In genomic region chr2:109172556-109173105, GRCh38 we compare ENCODE assay signal across 13 cellular contexts. TPM values are rescaled to one million over a fixed set of nuclear protein-coding genes. Genes with fewer than 3 reads are reported as not detected.
DNase-seq lines count a peak whose midpoint lies in the region; ATAC-seq, FAIRE-seq and TF ChIP-seq lines count a peak whose summit lies in the region.
"Had no signal": no experiment of that assay in that cellular context is flagged by ENCODE, and none has a peak within 500 bp of the region (broad histone marks: within the 10 kb centered on the region; RNA-seq: fewer than 3 reads in every experiment).

No MANE protein-coding gene starts in this region.

- no peak for FAIRE-seq in astrocyte (lab: Jason Lieb, UNC)

- H2AFZ ChIP-seq in GM23248 (0 out of 2 replicates have a peak overlapping the region, but pooled peaks have one; percentile 4), astrocyte (ENCODE audit: low read depth, low read length) (no peak overlapping the region)

- H3K9me3 ChIP-seq in GM23248 (ENCODE audit: low read depth), result no peaks in the 10 kb centered on the region
- H3K9me3 ChIP-seq in astrocyte (ENCODE audit: insufficient read depth, low read depth, low read length), result no peaks in the 10 kb centered on the region
- H3K9me3 ChIP-seq in skeletal muscle tissue (ENCODE audit: control insufficient read depth in 3 of 3, low read length in 3 of 3), result peaks cover 0 to 2% (median 0%) of the 10 kb centered on the region in 3 donors
- H3K9me3 ChIP-seq: ovary had no signal

- H4K20me1 ChIP-seq in GM23248 (ENCODE audit: insufficient read depth) (no peaks in the 10 kb centered on the region), astrocyte (ENCODE audit: insufficient read depth, low read length) (peaks cover 6% of the 10 kb centered on the region)

- H3K79me2 ChIP-seq in GM23248 (ENCODE audit: insufficient read depth), result peaks cover 51% of the 10 kb centered on the region
- H3K79me2 ChIP-seq in astrocyte (ENCODE audit: insufficient read depth, low read length), result peaks cover 36% of the 10 kb centered on the region

- peak overlapping the region; percentile 82 for H3K9ac ChIP-seq in GM23248
- H3K9ac ChIP-seq in astrocyte (ENCODE audit: low read length), result peak overlapping the region; percentile 76
- peak overlapping the region in 2 of 3 donors; percentile 28 to 79 for H3K9ac ChIP-seq in skeletal muscle tissue (ENCODE audit: low read depth in 1 of 3, low read length in 3 of 3)

- H3K4me3 Mint-ChIP-seq in astrocyte (ENCODE audit: unreplicated experiment), result no peak overlapping the region
- H3K4me3 Mint-ChIP-seq in activated CD4-positive, alpha-beta memory T cell treated with anti-CD3 and anti-CD28 coated beads for 36 hours, result no peak overlapping the region
- H3K4me3 Mint-ChIP-seq: activated CD8-positive, alpha-beta memory T cell treated with anti-CD3 and anti-CD28 coated beads, Interleukin-2, amount 10 ng/mL, durations not matched to agents 7 days and 5 days had no signal

- H3K27me3 Mint-ChIP-seq in astrocyte (ENCODE audit: low read depth, unreplicated experiment), result no peaks in the 10 kb centered on the region
- peaks cover 5% of the 10 kb centered on the region for H3K27me3 Mint-ChIP-seq in activated CD4-positive, alpha-beta memory T cell treated with anti-CD3 and anti-CD28 coated beads for 36 hours

- CTCF ChIA-PET in activated CD4-positive, alpha-beta memory T cell treated with anti-CD3 and anti-CD28 coated beads for 36 hours (lab: Charles Lee), result interaction anchor here (0.6 kb wide), 1 partner anchor 168 kb away, joined by 3 read pairs; no protein-coding TSS in a partner anchor

- intact Hi-C loops in activated CD4-positive, alpha-beta memory T cell treated with anti-CD3 and anti-CD28 coated beads for 36 hours (cut with micrococcal nuclease), result no loop called here

- H3K4me3 ChIP-seq in GM23248 (peak overlapping the region; percentile 47), astrocyte (ENCODE audit: insufficient read depth, low read depth, low read length) (no peak overlapping the region), skeletal muscle tissue (ENCODE audit: low read length in 3 of 3) (peak overlapping the region in 1 of 3 donors; percentile 35)
- H3K4me3 ChIP-seq: ovary had no signal

- H3K27me3 ChIP-seq in GM23248 (replicated peaks; ENCODE audit: insufficient read depth), result no peaks in the 10 kb centered on the region
- H3K27me3 ChIP-seq in astrocyte (ENCODE audit: insufficient read depth, low read length), result no peaks in the 10 kb centered on the region
- no peaks in the 10 kb centered on the region for H3K27me3 ChIP-seq in skeletal muscle tissue (ENCODE audit: control insufficient read depth in 3 of 3, insufficient read depth in 3 of 3, low read length in 3 of 3)
- H3K27me3 ChIP-seq: ovary had no signal

- TF ChIP-seq CTCF in astrocyte (IDR thresholded peaks at IDR 0.05; ENCODE audit: insufficient read depth, low read depth, low read length), result no peak

- peaks cover 9% of the 10 kb centered on the region for H3K9me3 Mint-ChIP-seq in astrocyte (ENCODE audit: unreplicated experiment)
- peaks cover 2% of the 10 kb centered on the region for H3K9me3 Mint-ChIP-seq in activated CD4-positive, alpha-beta memory T cell treated with anti-CD3 and anti-CD28 coated beads for 36 hours

- H3K4me1 ChIP-seq in GM23248 (ENCODE audit: insufficient read depth) (peaks cover 46% of the 10 kb centered on the region), astrocyte (ENCODE audit: insufficient read depth, low read length) (peaks cover 39% of the 10 kb centered on the region), skeletal muscle tissue (ENCODE audit: control insufficient read depth in 3 of 3, insufficient read depth in 3 of 3, low read length in 3 of 3) (peaks cover 50 to 71% (median 65%) of the 10 kb centered on the region in 3 donors)

- in situ Hi-C loops in GM23248 (cut with MboI), result no loop called here

- ATAC-seq in HG03469 (IDR thresholded peaks at IDR 0.05; ENCODE audit: unreplicated experiment), result no peak
- ATAC-seq: activated CD8-positive, alpha-beta memory T cell treated with anti-CD3 and anti-CD28 coated beads, Interleukin-2, amount 10 ng/mL, durations not matched to agents 7 days and 5 days had no signal

- H3K9me2 ChIP-seq in GM23248 (ENCODE audit: insufficient read depth), result no peaks in the 10 kb centered on the region

- H3K27ac Mint-ChIP-seq in astrocyte (ENCODE audit: unreplicated experiment), result no peak overlapping the region
- no peak overlapping the region for H3K27ac Mint-ChIP-seq in activated CD4-positive, alpha-beta memory T cell treated with anti-CD3 and anti-CD28 coated beads for 36 hours
- H3K27ac Mint-ChIP-seq: activated CD8-positive, alpha-beta memory T cell treated with anti-CD3 and anti-CD28 coated beads, Interleukin-2, amount 10 ng/mL, durations not matched to agents 7 days and 5 days had no signal

- POLR2A ChIA-PET in activated CD4-positive, alpha-beta memory T cell treated with anti-CD3 and anti-CD28 coated beads for 36 hours (lab: Charles Lee), result no interaction called here

- WGBS in GM23248 (ENCODE audit: low coverage in 1 of 2, low lambda C conversion rate in 2 of 2, missing lambda C conversion rate in 2 of 2), 2 experiments, result 59 to 65% methylated on average over 7 of the region's 7 CpGs

- H3K27ac ChIP-seq in GM23248 (peak overlapping the region; percentile 99), astrocyte (ENCODE audit: low read depth, low read length) (peak overlapping the region; percentile 93), skeletal muscle tissue (ENCODE audit: low read depth, low read length) (peak overlapping the region; percentile 83)
- H3K27ac ChIP-seq: C4-2B had no signal

- H3K36me3 ChIP-seq in GM23248 (ENCODE audit: low read depth), result no peaks in the 10 kb centered on the region
- no peaks in the 10 kb centered on the region for H3K36me3 ChIP-seq in astrocyte (ENCODE audit: insufficient read depth, low read length)
- no peaks in the 10 kb centered on the region for H3K36me3 ChIP-seq in skeletal muscle tissue (ENCODE audit: control insufficient read depth in 3 of 3, insufficient read depth in 3 of 3, low read length in 3 of 3)
- H3K36me3 ChIP-seq: ovary had no signal

- peaks cover 6% of the 10 kb centered on the region for H3K36me3 Mint-ChIP-seq in astrocyte (ENCODE audit: low read depth, unreplicated experiment)
- no peaks in the 10 kb centered on the region for H3K36me3 Mint-ChIP-seq in activated CD4-positive, alpha-beta memory T cell treated with anti-CD3 and anti-CD28 coated beads for 36 hours
- H3K36me3 Mint-ChIP-seq: activated CD8-positive, alpha-beta memory T cell treated with anti-CD3 and anti-CD28 coated beads, Interleukin-2, amount 10 ng/mL, durations not matched to agents 7 days and 5 days had no signal

- H3K4me2 ChIP-seq in GM23248 (ENCODE audit: unreplicated experiment) (peak overlapping the region; percentile 74), astrocyte (ENCODE audit: low read length) (peak overlapping the region; percentile 80)

- DNase-seq in GM23248, result peak; percentile 36
- peak; percentile 36 for DNase-seq in astrocyte (ENCODE audit: low read depth)
- peak; percentile 33 for DNase-seq in iris pigment epithelial cell (ENCODE audit: low read depth)
- no peak for DNase-seq in medulla oblongata (ENCODE audit: extremely low spot score)
- DNase-seq in activated CD4-positive, alpha-beta memory T cell treated with anti-CD3 and anti-CD28 coated beads for 36 hours, result no peak
- no peak for DNase-seq in OCI-M1 (lab: John Stamatoyannopoulos, UW)
- DNase-seq: activated CD8-positive, alpha-beta memory T cell treated with anti-CD3 and anti-CD28 coated beads, Interleukin-2, amount 10 ng/mL, durations not matched to agents 7 days and 5 days; effector memory CD4-positive, alpha-beta T cell; stimulated activated CD4-positive, alpha-beta T cell treated with anti-CD3 and anti-CD28 coated beads, Interleukin-1b, Interleukin-23, amount 100 ng/mL, for 48 hours had no signal

- peaks cover 25% of the 10 kb centered on the region for H3F3A ChIP-seq in GM23248 (ENCODE audit: insufficient read depth)

- peaks cover 31% of the 10 kb centered on the region for H3K4me1 Mint-ChIP-seq in astrocyte (ENCODE audit: low read depth, unreplicated experiment)
- peaks cover 5% of the 10 kb centered on the region for H3K4me1 Mint-ChIP-seq in activated CD4-positive, alpha-beta memory T cell treated with anti-CD3 and anti-CD28 coated beads for 36 hours (ENCODE audit: low read depth)

RNA-seq across cellular contexts. Expression of gene SH3RF3, which starts 43.6 kb away (rescaled TPM):
- 3.3 and 5.2 TPM in 2 replicates for total RNA-seq in GM23248 (2014; rRNA removed; shearing (Covaris generic))
- 1.5 and 2.1 TPM in 2 replicates for polyA plus RNA-seq in GM23248 (2016; fragmentation: Nextera tagmentation; extraction: Ambion mirVana)
- 7.2 and 7.3 TPM in 2 replicates for total RNA-seq in astrocyte
- total RNA-seq in skeletal muscle tissue, result 2.1 TPM
- under 1 TPM; 0.33 to 0.34 TPM for total RNA-seq in activated CD4-positive, alpha-beta memory T cell treated with anti-CD3 and anti-CD28 coated beads for 36 hours

Comparison
In these comparisons a context has a peak if more than half of its experiments do, and no peak if none do; other contexts are left out.
1. DNase-seq: peak in GM23248 (single experiment), astrocyte (single experiment) and iris pigment epithelial cell (single experiment); none in medulla oblongata (single experiment), activated CD4-positive, alpha-beta memory T cell treated with anti-CD3 and anti-CD28 coated beads for 36 hours (single experiment) and OCI-M1 (single experiment).
2. Peak in every context shown above with its lines, with median percentiles within 50 percentile points of each other: H3K27ac ChIP-seq and H3K9ac ChIP-seq.